ENCODE assay signal across 16 cellular contexts in the genomic region with DNA sequence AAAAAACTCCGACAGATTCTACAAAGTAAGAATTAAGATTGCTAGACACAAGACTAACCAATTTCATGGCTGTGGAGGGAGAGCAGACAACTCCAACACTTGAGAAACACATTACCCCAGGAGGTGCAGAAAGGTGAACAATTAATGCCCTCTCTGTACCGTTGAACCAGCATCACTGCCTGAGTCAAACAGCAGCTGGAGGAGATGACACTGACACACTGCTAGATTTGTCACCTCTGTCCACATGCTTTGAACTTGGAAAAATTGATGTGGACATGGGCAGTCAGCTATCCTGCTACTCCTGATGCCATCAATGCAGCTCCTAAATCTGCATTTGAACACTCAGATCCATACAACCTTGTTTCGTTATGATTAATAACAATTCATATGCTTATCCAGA. TPM values are rescaled to one million over a fixed set of nuclear protein-coding genes. Genes with fewer than 3 reads are reported as not detected.
DNase-seq lines count a peak whose midpoint lies in the region; ATAC-seq lines count a peak whose summit lies in the region.
"Had no signal": no experiment of that assay in that cellular context is flagged by ENCODE, and none has a peak within 500 bp of the region (broad histone marks: within the 10 kb centered on the region; RNA-seq: fewer than 3 reads in every experiment).

No MANE protein-coding gene starts in this region.

- peaks cover 30% of the 10 kb centered on the region for H3K36me3 Mint-ChIP-seq in activated CD4-positive, alpha-beta T cell treated with anti-CD3 and anti-CD28 coated beads, Interleukin-2, amount 10 ng/mL, durations not matched to agents 24 days and 14 days (ENCODE audit: low read depth)
- peaks cover 30% of the 10 kb centered on the region for H3K36me3 Mint-ChIP-seq in activated CD4-positive, alpha-beta T cell treated with anti-CD3 and anti-CD28 coated beads, Interleukin-2, amount 10 ng/mL, durations not matched to agents 7 days and 5 days (ENCODE audit: low read depth)

- DNase-seq in activated CD4-positive, alpha-beta T cell treated with anti-CD3 and anti-CD28 coated beads, Interleukin-2, amount 10 ng/mL, durations not matched to agents 24 days and 14 days, result peak; percentile 34
- no peak for DNase-seq in activated CD4-positive, alpha-beta T cell treated with anti-CD3 and anti-CD28 coated beads, Interleukin-2, amount 10 ng/mL, durations not matched to agents 7 days and 5 days
- no peak for DNase-seq in stimulated activated naive CD8-positive, alpha-beta T cell treated with anti-CD3 and anti-CD28 coated beads, Interleukin-15, Interleukin-2, amounts not matched to agents 100 U/mL and 50 U/mL, for 24 hours
- no peak for DNase-seq in stimulated activated naive CD8-positive, alpha-beta T cell treated with anti-CD3 and anti-CD28 coated beads, Interleukin-15, amount 100 ng/mL, for 72 hours
- DNase-seq in left kidney (ENCODE audit: low read depth, low spot score), result peak; percentile 41
- DNase-seq: C1 segment of cervical spinal cord, DND-41, GM23248, HCEC 1CT, NCI-H1436 treated with DMSO at 0.1 percent for 48 hours, NCI-H2081, NCI-H510A treated with DMSO at 0.1 percent for 48 hours had no signal

- no peak overlapping the region for H3K27ac Mint-ChIP-seq in activated CD4-positive, alpha-beta T cell treated with anti-CD3 and anti-CD28 coated beads, Interleukin-2, amount 10 ng/mL, durations not matched to agents 24 days and 14 days
- H3K27ac Mint-ChIP-seq in activated CD4-positive, alpha-beta T cell treated with anti-CD3 and anti-CD28 coated beads, Interleukin-2, amount 10 ng/mL, durations not matched to agents 7 days and 5 days, result no peak overlapping the region
- H3K27ac Mint-ChIP-seq in stimulated activated naive CD8-positive, alpha-beta T cell treated with anti-CD3 and anti-CD28 coated beads, Interleukin-15, amount 100 ng/mL, for 72 hours, result no peak overlapping the region

- no peaks in the 10 kb centered on the region for H3K27me3 Mint-ChIP-seq in activated CD4-positive, alpha-beta T cell treated with anti-CD3 and anti-CD28 coated beads, Interleukin-2, amount 10 ng/mL, durations not matched to agents 24 days and 14 days
- H3K27me3 Mint-ChIP-seq in activated CD4-positive, alpha-beta T cell treated with anti-CD3 and anti-CD28 coated beads, Interleukin-2, amount 10 ng/mL, durations not matched to agents 7 days and 5 days, result no peaks in the 10 kb centered on the region
- H3K27me3 Mint-ChIP-seq in stimulated activated naive CD8-positive, alpha-beta T cell treated with anti-CD3 and anti-CD28 coated beads, Interleukin-15, amount 100 ng/mL, for 72 hours, result no peaks in the 10 kb centered on the region

- POLR2A ChIA-PET in activated CD4-positive, alpha-beta T cell treated with anti-CD3 and anti-CD28 coated beads, Interleukin-2, amount 10 ng/mL, durations not matched to agents 7 days and 5 days (lab: Charles Lee), result no interaction called here

- CTCF ChIA-PET in activated CD4-positive, alpha-beta T cell treated with anti-CD3 and anti-CD28 coated beads, Interleukin-2, amount 10 ng/mL, durations not matched to agents 7 days and 5 days (lab: Charles Lee), result interaction anchor here (0.7 to 2.2 kb wide), 4 partner anchors 10 to 484 kb away, joined by 3 to 5 read pairs (median 4); partner anchors contain the start of gene SETD9

- no peak overlapping the region for H3K4me3 Mint-ChIP-seq in activated CD4-positive, alpha-beta T cell treated with anti-CD3 and anti-CD28 coated beads, Interleukin-2, amount 10 ng/mL, durations not matched to agents 24 days and 14 days
- no peak overlapping the region for H3K4me3 Mint-ChIP-seq in activated CD4-positive, alpha-beta T cell treated with anti-CD3 and anti-CD28 coated beads, Interleukin-2, amount 10 ng/mL, durations not matched to agents 7 days and 5 days
- H3K4me3 Mint-ChIP-seq in stimulated activated naive CD8-positive, alpha-beta T cell treated with anti-CD3 and anti-CD28 coated beads, Interleukin-15, amount 100 ng/mL, for 72 hours, result no peak overlapping the region

- H3K4me1 Mint-ChIP-seq in activated CD4-positive, alpha-beta T cell treated with anti-CD3 and anti-CD28 coated beads, Interleukin-2, amount 10 ng/mL, durations not matched to agents 24 days and 14 days, result peaks cover 7% of the 10 kb centered on the region
- peaks cover 10% of the 10 kb centered on the region for H3K4me1 Mint-ChIP-seq in activated CD4-positive, alpha-beta T cell treated with anti-CD3 and anti-CD28 coated beads, Interleukin-2, amount 10 ng/mL, durations not matched to agents 7 days and 5 days
- peaks cover 19% of the 10 kb centered on the region for H3K4me1 Mint-ChIP-seq in stimulated activated naive CD8-positive, alpha-beta T cell treated with anti-CD3 and anti-CD28 coated beads, Interleukin-15, amount 100 ng/mL, for 72 hours

- no peaks in the 10 kb centered on the region for H3K9me3 Mint-ChIP-seq in activated CD4-positive, alpha-beta T cell treated with anti-CD3 and anti-CD28 coated beads, Interleukin-2, amount 10 ng/mL, durations not matched to agents 24 days and 14 days
- no peaks in the 10 kb centered on the region for H3K9me3 Mint-ChIP-seq in activated CD4-positive, alpha-beta T cell treated with anti-CD3 and anti-CD28 coated beads, Interleukin-2, amount 10 ng/mL, durations not matched to agents 7 days and 5 days
- no peaks in the 10 kb centered on the region for H3K9me3 Mint-ChIP-seq in stimulated activated naive CD8-positive, alpha-beta T cell treated with anti-CD3 and anti-CD28 coated beads, Interleukin-15, amount 100 ng/mL, for 72 hours

- peak; percentile 79 for ATAC-seq in stimulated activated naive CD8-positive, alpha-beta T cell treated with anti-CD3 and anti-CD28 coated beads, Interleukin-15, Interleukin-2, amounts not matched to agents 100 U/mL and 50 U/mL, for 24 hours
- ATAC-seq in stimulated activated naive CD8-positive, alpha-beta T cell treated with anti-CD3 and anti-CD28 coated beads, Interleukin-15, amount 100 ng/mL, for 72 hours, result no peak
- no peak for ATAC-seq in GM19324 (IDR thresholded peaks at IDR 0.05; ENCODE audit: low FRiP score, unreplicated experiment)
- no peak for ATAC-seq in HG03039 (IDR thresholded peaks at IDR 0.05; ENCODE audit: unreplicated experiment)
- no peak for ATAC-seq in HG03095 (IDR thresholded peaks at IDR 0.05; ENCODE audit: unreplicated experiment)
- ATAC-seq: A549 had no signal

- intact Hi-C loops in activated CD4-positive, alpha-beta T cell treated with anti-CD3 and anti-CD28 coated beads, Interleukin-2, amount 10 ng/mL, durations not matched to agents 24 days and 14 days (cut with micrococcal nuclease), result no loop called here

RNA-seq across cellular contexts. Expression of gene GPBP1, which starts 51.7 kb away (rescaled TPM):
- 85.2 and 86.7 TPM in 2 replicates for total RNA-seq in activated CD4-positive, alpha-beta T cell treated with anti-CD3 and anti-CD28 coated beads, Interleukin-2, amount 10 ng/mL, durations not matched to agents 24 days and 14 days
- 100 to 1,000 TPM in 1 of 2 experiments, 10 to 100 TPM in 1; 86.4 to 104 TPM for total RNA-seq in activated CD4-positive, alpha-beta T cell treated with anti-CD3 and anti-CD28 coated beads, Interleukin-2, amount 10 ng/mL, durations not matched to agents 7 days and 5 days

Comparison
In these comparisons a context has a peak if more than half of its experiments do, and no peak if none do; other contexts are left out.
1. DNase-seq: peak in activated CD4-positive, alpha-beta T cell treated with anti-CD3 and anti-CD28 coated beads, Interleukin-2, amount 10 ng/mL, durations not matched to agents 24 days and 14 days (single experiment) and left kidney (single experiment); none in activated CD4-positive, alpha-beta T cell treated with anti-CD3 and anti-CD28 coated beads, Interleukin-2, amount 10 ng/mL, durations not matched to agents 7 days and 5 days (single experiment), stimulated activated naive CD8-positive, alpha-beta T cell treated with anti-CD3 and anti-CD28 coated beads, Interleukin-15, Interleukin-2, amounts not matched to agents 100 U/mL and 50 U/mL, for 24 hours (single experiment) and stimulated activated naive CD8-positive, alpha-beta T cell treated with anti-CD3 and anti-CD28 coated beads, Interleukin-15, amount 100 ng/mL, for 72 hours (0 of 2).